Comparison of ENCODE assay signal across 14 cellular contexts in the genomic region with DNA sequence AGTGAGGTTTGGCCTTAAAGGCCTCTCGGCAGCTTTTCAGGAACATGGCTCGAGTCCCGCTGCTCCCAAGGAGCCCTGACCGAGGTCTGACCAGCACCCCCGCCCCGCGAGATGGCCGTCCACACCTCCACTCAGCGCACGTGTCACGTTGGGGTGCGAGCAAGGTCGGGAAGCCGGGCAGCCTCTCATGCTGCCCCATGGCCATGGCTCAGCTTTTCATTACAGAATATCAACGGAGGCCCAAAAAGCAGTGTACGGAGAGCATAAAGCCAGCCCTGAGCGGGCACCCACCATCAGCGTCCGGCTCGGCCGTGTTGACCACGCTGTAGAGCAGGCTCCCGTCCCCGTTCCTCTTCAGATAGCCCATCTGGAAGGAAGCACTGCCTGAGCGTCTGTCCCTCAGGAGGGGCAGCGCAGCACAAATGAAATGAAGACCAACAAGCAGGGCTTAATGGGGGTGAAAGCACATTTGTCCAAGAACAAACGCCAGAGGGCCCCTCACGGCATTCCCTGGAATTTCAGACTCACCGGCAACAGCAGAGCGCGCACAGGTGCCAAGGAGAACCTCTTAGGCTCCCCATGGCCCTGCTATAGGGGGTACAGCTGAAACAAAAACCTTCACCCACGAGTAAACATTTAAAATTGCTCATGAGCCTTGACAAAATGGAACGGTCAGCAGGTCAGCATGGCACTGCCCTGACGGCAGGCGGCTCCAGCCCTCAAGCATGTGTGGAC. TPM values are rescaled to one million over a fixed set of nuclear protein-coding genes. Genes with fewer than 3 reads are reported as not detected.
DNase-seq lines count a peak whose midpoint lies in the region; ATAC-seq, FAIRE-seq and TF ChIP-seq lines count a peak whose summit lies in the region.
"Had no signal": no experiment of that assay in that cellular context is flagged by ENCODE, and none has a peak within 500 bp of the region (broad histone marks: within the 10 kb centered on the region; RNA-seq: fewer than 3 reads in every experiment).

No MANE protein-coding gene starts in this region.

- no peak overlapping the region for H3K4me3 ChIP-seq in kidney (ENCODE audit: low read length in 2 of 2)
- no peak overlapping the region for H3K4me3 ChIP-seq in mesenchymal stem cell (ENCODE audit: insufficient read depth in 1 of 2, low read depth in 1 of 2, low read length in 2 of 2)
- H3K4me3 ChIP-seq: BLaER1 treated with 17β-estradiol and CSF1 and Interleukin-3, amounts not matched to agents 10 nM and 100 nM; GM23248 had no signal

- H3K4me1 ChIP-seq in kidney (ENCODE audit: control insufficient read depth in 1 of 2, insufficient read depth in 1 of 2, low read depth in 1 of 2, low read length in 2 of 2) (no peaks in the 10 kb centered on the region), mesenchymal stem cell (ENCODE audit: control insufficient read depth, insufficient read depth, low read depth, low read length) (peaks cover 4% of the 10 kb centered on the region)
- H3K4me1 ChIP-seq: BLaER1 treated with 17β-estradiol and CSF1 and Interleukin-3, amounts not matched to agents 10 nM and 100 nM had no signal

- H2BK15ac ChIP-seq in mesenchymal stem cell (ENCODE audit: low read depth, poor library complexity, severe bottlenecking) = no peak overlapping the region

- H3K36me3 ChIP-seq in kidney (ENCODE audit: control insufficient read depth in 1 of 2, insufficient read depth in 2 of 2, low read length in 2 of 2) (peaks cover 46 to 54% of the 10 kb centered on the region in 2 donors), mesenchymal stem cell (ENCODE audit: control insufficient read depth in 1 of 2, insufficient read depth in 2 of 2, low read depth in 1 of 2, low read length in 2 of 2) (peaks cover 77 to 80% of the 10 kb centered on the region in 2 experiments)

- no peak overlapping the region for H3K23ac ChIP-seq in mesenchymal stem cell (ENCODE audit: low read length in 2 of 2)

- H3K27ac Mint-ChIP-seq in activated T-cell treated with anti-CD3 and anti-CD28 coated beads, Interleukin-2, amount 50 U/mL, for 24 hours = peak overlapping the region; percentile 66
- H3K27ac Mint-ChIP-seq in activated T-cell treated with anti-CD3 and anti-CD28 coated beads, Interleukin-2, amount 50 U/mL, for 72 hours = no peak overlapping the region

- no peaks in the 10 kb centered on the region for H3K27me3 Mint-ChIP-seq in activated T-cell treated with anti-CD3 and anti-CD28 coated beads, Interleukin-2, amount 50 U/mL, for 24 hours
- no peaks in the 10 kb centered on the region for H3K27me3 Mint-ChIP-seq in activated T-cell treated with anti-CD3 and anti-CD28 coated beads, Interleukin-2, amount 50 U/mL, for 72 hours (ENCODE audit: low read depth)
- H3K27me3 Mint-ChIP-seq: CD4-positive, CD25-positive, alpha-beta regulatory T cell had no signal

- no peak for DNase-seq in activated T-cell treated with anti-CD3 and anti-CD28 coated beads, Interleukin-2, amount 50 U/mL, for 24 hours
- no peak for DNase-seq in activated T-cell treated with anti-CD3 and anti-CD28 coated beads, Interleukin-2, amount 50 U/mL, for 72 hours
- peak; percentile 35 for DNase-seq in kidney
- peak; percentile 61 for DNase-seq in posterior vena cava (ENCODE audit: low spot score)
- no peak for DNase-seq in DMS153 treated with DMSO at 0.1 percent for 48 hours (lab: John Stamatoyannopoulos, UW; ENCODE audit: unreplicated experiment)
- DNase-seq in mesenchymal stem cell = no peak
- DNase-seq in NCI-H1092 (lab: John Stamatoyannopoulos, UW) = no peak
- DNase-seq: ACHN; CD4-positive, CD25-positive, alpha-beta regulatory T cell; GM23248 had no signal

- H2AK5ac ChIP-seq in mesenchymal stem cell (ENCODE audit: low read length, severe bottlenecking) = no peak overlapping the region

- H3K4me2 ChIP-seq in mesenchymal stem cell (ENCODE audit: low read length, poor library complexity, severe bottlenecking) = no peak overlapping the region
- H3K4me2 ChIP-seq: BLaER1 treated with 17β-estradiol and CSF1 and Interleukin-3, amounts not matched to agents 10 nM and 100 nM had no signal

- WGBS in mesenchymal stem cell = 97% methylated on average over 35 of the region's 35 CpGs

- H4K91ac ChIP-seq in mesenchymal stem cell (ENCODE audit: low read length) = no peak overlapping the region

- H2BK5ac ChIP-seq in mesenchymal stem cell (ENCODE audit: low read depth, low read length, poor library complexity, severe bottlenecking) = no peak overlapping the region

- no peaks in the 10 kb centered on the region for H3K27me3 ChIP-seq in mesenchymal stem cell (ENCODE audit: control insufficient read depth in 1 of 2, insufficient read depth in 1 of 2, low read length in 2 of 2)
- H3K27me3 ChIP-seq: BLaER1 treated with 17β-estradiol and CSF1 and Interleukin-3, amounts not matched to agents 10 nM and 100 nM had no signal

- H3K36me3 Mint-ChIP-seq in activated T-cell treated with anti-CD3 and anti-CD28 coated beads, Interleukin-2, amount 50 U/mL, for 24 hours (ENCODE audit: low read depth) = peaks cover 82% of the 10 kb centered on the region
- peaks cover 28 to 42% of the 10 kb centered on the region in 2 donors for H3K36me3 Mint-ChIP-seq in activated T-cell treated with anti-CD3 and anti-CD28 coated beads, Interleukin-2, amount 50 U/mL, for 72 hours (ENCODE audit: insufficient read depth in 2 of 2)

- H3K14ac ChIP-seq in mesenchymal stem cell (ENCODE audit: low read length in 2 of 2) = no peak overlapping the region

- no peak overlapping the region for H2AFZ ChIP-seq in mesenchymal stem cell (ENCODE audit: low read depth, low read length)
- H2AFZ ChIP-seq: GM23248 had no signal

- FAIRE-seq in kidney (lab: Jason Lieb, UNC) = no peak
- FAIRE-seq: H54 had no signal

- intact Hi-C loops in kidney (cut with DNase I) = no loop called here
- intact Hi-C loops in posterior vena cava (cut with DNase I) = loop anchor here in 1 of 2 donors (5.0 kb wide), 1 partner anchor 544 kb away; no protein-coding TSS in a partner anchor

- no peak overlapping the region for H4K8ac ChIP-seq in mesenchymal stem cell (ENCODE audit: low read length)

- H3K9ac ChIP-seq in kidney (ENCODE audit: low read length in 2 of 2) (no peak overlapping the region), mesenchymal stem cell (ENCODE audit: low read length) (no peak overlapping the region)
- H3K9ac ChIP-seq: BLaER1 treated with 17β-estradiol and CSF1 and Interleukin-3, amounts not matched to agents 10 nM and 100 nM; GM23248 had no signal

- H3K9me3 Mint-ChIP-seq in activated T-cell treated with anti-CD3 and anti-CD28 coated beads, Interleukin-2, amount 50 U/mL, for 24 hours = peaks cover 15% of the 10 kb centered on the region
- H3K9me3 Mint-ChIP-seq in activated T-cell treated with anti-CD3 and anti-CD28 coated beads, Interleukin-2, amount 50 U/mL, for 72 hours = peaks cover 10% of the 10 kb centered on the region in 2 donors

- H2BK120ac ChIP-seq in mesenchymal stem cell (ENCODE audit: low read depth, low read length) = no peak overlapping the region

- peaks cover 20% of the 10 kb centered on the region for H3K4me1 Mint-ChIP-seq in activated T-cell treated with anti-CD3 and anti-CD28 coated beads, Interleukin-2, amount 50 U/mL, for 24 hours (ENCODE audit: low read depth)
- H3K4me1 Mint-ChIP-seq in activated T-cell treated with anti-CD3 and anti-CD28 coated beads, Interleukin-2, amount 50 U/mL, for 72 hours (ENCODE audit: low read depth) = peaks cover 18% of the 10 kb centered on the region

- peaks cover 51% of the 10 kb centered on the region for H3K79me1 ChIP-seq in mesenchymal stem cell (replicated peaks; ENCODE audit: low read length, poor library complexity, severe bottlenecking)

- H2BK12ac ChIP-seq in mesenchymal stem cell (ENCODE audit: low read length in 2 of 2) = no peak overlapping the region

- H3K9me3 ChIP-seq in kidney (ENCODE audit: control insufficient read depth in 1 of 2, low read length in 2 of 2) (no peaks in the 10 kb centered on the region), mesenchymal stem cell (ENCODE audit: control insufficient read depth, low read length) (no peaks in the 10 kb centered on the region)

- H3K18ac ChIP-seq in mesenchymal stem cell (ENCODE audit: low read depth in 1 of 2, low read length in 2 of 2) = no peak overlapping the region

- H3K4me3 Mint-ChIP-seq in activated T-cell treated with anti-CD3 and anti-CD28 coated beads, Interleukin-2, amount 50 U/mL, for 24 hours = no peak overlapping the region
- no peak overlapping the region for H3K4me3 Mint-ChIP-seq in activated T-cell treated with anti-CD3 and anti-CD28 coated beads, Interleukin-2, amount 50 U/mL, for 72 hours

- H3K27ac ChIP-seq in kidney (ENCODE audit: low read depth in 2 of 2, low read length in 2 of 2) = no peak overlapping the region
- H3K27ac ChIP-seq in mesenchymal stem cell (ENCODE audit: low read length, poor library complexity, severe bottlenecking) = no peak overlapping the region
- H3K27ac ChIP-seq: BLaER1 treated with 17β-estradiol and CSF1 and Interleukin-3, amounts not matched to agents 10 nM and 100 nM; GM23248; HL-60 had no signal

- ATAC-seq in activated T-cell treated with anti-CD3 and anti-CD28 coated beads, Interleukin-2, amount 50 U/mL, for 72 hours (replicated peaks in 1 of 2) = no peak
- ATAC-seq: HCT116 had no signal

- no peak for TF ChIP-seq CTCF in kidney (IDR thresholded peaks at IDR 0.05; ENCODE audit: borderline replicate concordance, extremely low read depth, insufficient read depth)

- no peak overlapping the region for H3K4ac ChIP-seq in mesenchymal stem cell (ENCODE audit: low read depth in 1 of 2, low read length in 2 of 2)

RNA-seq across cellular contexts. Expression of gene BRD9, which starts 11.6 kb away (rescaled TPM):
- 10 to 100 TPM; 50.6 to 54.7 TPM for total RNA-seq in activated T-cell treated with anti-CD3 and anti-CD28 coated beads, Interleukin-2, amount 50 U/mL, for 72 hours
- total RNA-seq in kidney (38.0 TPM), posterior vena cava (10 to 100 TPM; 28.6 to 36.0 TPM)
- 17.5 TPM for polyA plus RNA-seq in kidney (ENCODE audit: insufficient read depth, low read depth, low replicate concordance)
- 26.0 TPM for polyA plus RNA-seq in mesenchymal stem cell (2013, experiment 1 of 2)
- polyA plus RNA-seq in mesenchymal stem cell (2013, experiment 2 of 2) = 25.5 TPM

RNA-seq across cellular contexts. Expression of gene TRIP13, which starts 11.7 kb away (rescaled TPM):
- 10 to 100 TPM; 17.7 to 18.2 TPM for total RNA-seq in activated T-cell treated with anti-CD3 and anti-CD28 coated beads, Interleukin-2, amount 50 U/mL, for 72 hours
- total RNA-seq in kidney (1.6 TPM), posterior vena cava (1 to 10 TPM in 1 of 2 donors, under 1 TPM in 1; 0.95 to 1.6 TPM)
- polyA plus RNA-seq in kidney (ENCODE audit: insufficient read depth, low read depth, low replicate concordance) = 0.86 TPM
- polyA plus RNA-seq in mesenchymal stem cell (2013, experiment 1 of 2) = 5.7 TPM
- polyA plus RNA-seq in mesenchymal stem cell (2013, experiment 2 of 2) = 5.7 TPM

RNA-seq across cellular contexts. Expression of gene ZDHHC11, which starts 30.2 kb away (rescaled TPM):
- total RNA-seq in activated T-cell treated with anti-CD3 and anti-CD28 coated beads, Interleukin-2, amount 50 U/mL, for 72 hours = 10 to 100 TPM; 28.3 to 29.5 TPM
- total RNA-seq in kidney (10.1 TPM), posterior vena cava (10 to 100 TPM in 1 of 2 donors, 1 to 10 TPM in 1; 8.9 to 29.1 TPM)
- polyA plus RNA-seq in kidney (ENCODE audit: insufficient read depth, low read depth, low replicate concordance) = 1.6 TPM
- polyA plus RNA-seq in mesenchymal stem cell (2013, experiment 1 of 2) = 0.72 TPM
- 0.79 TPM for polyA plus RNA-seq in mesenchymal stem cell (2013, experiment 2 of 2)
- polyA plus RNA-seq: CD4-positive, CD25-positive, alpha-beta regulatory T cell had no signal

Comparison
In these comparisons a context has a peak if more than half of its experiments do, and no peak if none do; other contexts are left out.
1. DNase-seq: peak in kidney (single experiment) and posterior vena cava (single experiment); none in activated T-cell treated with anti-CD3 and anti-CD28 coated beads, Interleukin-2, amount 50 U/mL, for 24 hours (single experiment), activated T-cell treated with anti-CD3 and anti-CD28 coated beads, Interleukin-2, amount 50 U/mL, for 72 hours (0 of 2), DMS153 treated with DMSO at 0.1 percent for 48 hours (single experiment), mesenchymal stem cell (single experiment) and NCI-H1092 (single experiment).